ENCODE assay signal across 2 cellular contexts in genomic region chr7:32890010-32890552, GRCh38.
TF ChIP-seq lines count a peak whose summit lies in the region.

No MANE protein-coding gene starts in this region.

TF ChIP-seq in K562, 482 proteins besides CTCF, POLR2A, EP300 and RAD21:
- TF ChIP-seq TBP (optimal IDR thresholded peaks at IDR 0.05; ENCODE audit: low read depth, low read length): peak; percentile 17
- TF ChIP-seq NRF1 (conservative IDR thresholded peaks at IDR 0.05 in 1 of 2, IDR thresholded peaks at IDR 0.05 in 1 of 2): peak; percentile 62 to 71
- TF ChIP-seq BRD9 (IDR thresholded peaks at IDR 0.05; ENCODE audit: low read depth, partially characterized antibody): peak; percentile 1
- TF ChIP-seq, protein P1, sequence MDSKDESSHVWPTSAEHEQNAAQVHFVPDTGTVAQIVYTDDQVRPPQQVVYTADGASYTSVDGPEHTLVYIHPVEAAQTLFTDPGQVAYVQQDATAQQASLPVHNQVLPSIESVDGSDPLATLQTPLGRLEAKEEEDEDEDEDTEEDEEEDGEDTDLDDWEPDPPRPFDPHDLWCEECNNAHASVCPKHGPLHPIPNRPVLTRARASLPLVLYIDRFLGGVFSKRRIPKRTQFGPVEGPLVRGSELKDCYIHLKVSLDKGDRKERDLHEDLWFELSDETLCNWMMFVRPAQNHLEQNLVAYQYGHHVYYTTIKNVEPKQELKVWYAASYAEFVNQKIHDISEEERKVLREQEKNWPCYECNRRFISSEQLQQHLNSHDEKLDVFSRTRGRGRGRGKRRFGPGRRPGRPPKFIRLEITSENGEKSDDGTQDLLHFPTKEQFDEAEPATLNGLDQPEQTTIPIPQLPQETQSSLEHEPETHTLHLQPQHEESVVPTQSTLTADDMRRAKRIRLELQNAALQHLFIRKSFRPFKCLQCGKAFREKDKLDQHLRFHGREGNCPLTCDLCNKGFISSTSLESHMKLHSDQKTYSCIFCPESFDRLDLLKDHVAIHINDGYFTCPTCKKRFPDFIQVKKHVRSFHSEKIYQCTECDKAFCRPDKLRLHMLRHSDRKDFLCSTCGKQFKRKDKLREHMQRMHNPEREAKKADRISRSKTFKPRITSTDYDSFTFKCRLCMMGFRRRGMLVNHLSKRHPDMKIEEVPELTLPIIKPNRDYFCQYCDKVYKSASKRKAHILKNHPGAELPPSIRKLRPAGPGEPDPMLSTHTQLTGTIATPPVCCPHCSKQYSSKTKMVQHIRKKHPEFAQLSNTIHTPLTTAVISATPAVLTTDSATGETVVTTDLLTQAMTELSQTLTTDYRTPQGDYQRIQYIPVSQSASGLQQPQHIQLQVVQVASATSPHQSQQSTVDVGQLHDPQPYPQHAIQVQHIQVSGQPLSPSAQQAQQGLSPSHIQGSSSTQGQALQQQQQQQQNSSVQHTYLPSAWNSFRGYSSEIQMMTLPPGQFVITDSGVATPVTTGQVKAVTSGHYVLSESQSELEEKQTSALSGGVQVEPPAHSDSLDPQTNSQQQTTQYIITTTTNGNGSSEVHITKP (IDR thresholded peaks at IDR 0.05; ENCODE audit: partially characterized antibody): peak; percentile 16
- TF ChIP-seq, protein P2, sequence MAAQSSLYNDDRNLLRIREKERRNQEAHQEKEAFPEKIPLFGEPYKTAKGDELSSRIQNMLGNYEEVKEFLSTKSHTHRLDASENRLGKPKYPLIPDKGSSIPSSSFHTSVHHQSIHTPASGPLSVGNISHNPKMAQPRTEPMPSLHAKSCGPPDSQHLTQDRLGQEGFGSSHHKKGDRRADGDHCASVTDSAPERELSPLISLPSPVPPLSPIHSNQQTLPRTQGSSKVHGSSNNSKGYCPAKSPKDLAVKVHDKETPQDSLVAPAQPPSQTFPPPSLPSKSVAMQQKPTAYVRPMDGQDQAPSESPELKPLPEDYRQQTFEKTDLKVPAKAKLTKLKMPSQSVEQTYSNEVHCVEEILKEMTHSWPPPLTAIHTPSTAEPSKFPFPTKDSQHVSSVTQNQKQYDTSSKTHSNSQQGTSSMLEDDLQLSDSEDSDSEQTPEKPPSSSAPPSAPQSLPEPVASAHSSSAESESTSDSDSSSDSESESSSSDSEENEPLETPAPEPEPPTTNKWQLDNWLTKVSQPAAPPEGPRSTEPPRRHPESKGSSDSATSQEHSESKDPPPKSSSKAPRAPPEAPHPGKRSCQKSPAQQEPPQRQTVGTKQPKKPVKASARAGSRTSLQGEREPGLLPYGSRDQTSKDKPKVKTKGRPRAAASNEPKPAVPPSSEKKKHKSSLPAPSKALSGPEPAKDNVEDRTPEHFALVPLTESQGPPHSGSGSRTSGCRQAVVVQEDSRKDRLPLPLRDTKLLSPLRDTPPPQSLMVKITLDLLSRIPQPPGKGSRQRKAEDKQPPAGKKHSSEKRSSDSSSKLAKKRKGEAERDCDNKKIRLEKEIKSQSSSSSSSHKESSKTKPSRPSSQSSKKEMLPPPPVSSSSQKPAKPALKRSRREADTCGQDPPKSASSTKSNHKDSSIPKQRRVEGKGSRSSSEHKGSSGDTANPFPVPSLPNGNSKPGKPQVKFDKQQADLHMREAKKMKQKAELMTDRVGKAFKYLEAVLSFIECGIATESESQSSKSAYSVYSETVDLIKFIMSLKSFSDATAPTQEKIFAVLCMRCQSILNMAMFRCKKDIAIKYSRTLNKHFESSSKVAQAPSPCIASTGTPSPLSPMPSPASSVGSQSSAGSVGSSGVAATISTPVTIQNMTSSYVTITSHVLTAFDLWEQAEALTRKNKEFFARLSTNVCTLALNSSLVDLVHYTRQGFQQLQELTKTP (IDR thresholded peaks at IDR 0.05; ENCODE audit: low read depth in 1 of 2, partially characterized antibody in 2 of 2): peak in 1 of 2 experiments; percentile 10
- TF ChIP-seq LEF1 (IDR thresholded peaks at IDR 0.05): peak; percentile 43; the same call in 1 of the 2 replicates
- peak; percentile 41; the same call in 1 of the 2 replicates for TF ChIP-seq TEAD4 (IDR thresholded peaks at IDR 0.05; ENCODE audit: low read length)
- TF ChIP-seq TEAD4 (CRISPR knock-in tag; IDR thresholded peaks at IDR 0.05; ENCODE audit: borderline replicate concordance): no peak
- no peak for TF ChIP-seq ZNF707 (CRISPR knock-in tag; conservative IDR thresholded peaks at IDR 0.05)
- no peak for TF ChIP-seq NR4A1 (CRISPR knock-in tag; IDR thresholded peaks at IDR 0.05)
- no peak for TF ChIP-seq NR4A1 (tag; IDR thresholded peaks at IDR 0.05)

TF ChIP-seq in HepG2, 621 proteins besides CTCF, POLR2A, EP300 and RAD21:
- TF ChIP-seq SOX6 (IDR thresholded peaks at IDR 0.05): no peak
- peak; percentile 2; the same call in 1 of the 2 replicates for TF ChIP-seq SOX6 (CRISPR knock-in tag; IDR thresholded peaks at IDR 0.05)
- peak; percentile 9; the same call in 1 of the 2 replicates for TF ChIP-seq TCF7 (IDR thresholded peaks at IDR 0.05; ENCODE audit: low read depth)
- peak; percentile 40; the same call in 1 of the 2 replicates for TF ChIP-seq TARDBP (CRISPR knock-in tag; IDR thresholded peaks at IDR 0.05)
- TF ChIP-seq ZNF430 (CRISPR knock-in tag; IDR thresholded peaks at IDR 0.05): no peak
- 0 out of 2 replicates have a peak, but pooled peaks have one; percentile 14 for TF ChIP-seq KMT2A (CRISPR knock-in tag; IDR thresholded peaks at IDR 0.05)
- peak; percentile 21; the same call in 1 of the 2 replicates for TF ChIP-seq CREM (IDR thresholded peaks at IDR 0.05)
- no peak for TF ChIP-seq CREM (CRISPR knock-in tag; IDR thresholded peaks at IDR 0.05)
- TF ChIP-seq, protein P3, sequence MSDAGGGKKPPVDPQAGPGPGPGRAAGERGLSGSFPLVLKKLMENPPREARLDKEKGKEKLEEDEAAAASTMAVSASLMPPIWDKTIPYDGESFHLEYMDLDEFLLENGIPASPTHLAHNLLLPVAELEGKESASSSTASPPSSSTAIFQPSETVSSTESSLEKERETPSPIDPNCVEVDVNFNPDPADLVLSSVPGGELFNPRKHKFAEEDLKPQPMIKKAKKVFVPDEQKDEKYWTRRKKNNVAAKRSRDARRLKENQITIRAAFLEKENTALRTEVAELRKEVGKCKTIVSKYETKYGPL (CRISPR knock-in tag; IDR thresholded peaks at IDR 0.05): no peak
- TF ChIP-seq ZFY (CRISPR knock-in tag; IDR thresholded peaks at IDR 0.05): peak; percentile 37
- 0 out of 2 replicates have a peak, but pooled peaks have one; percentile 6 for TF ChIP-seq BCL6 (CRISPR knock-in tag; IDR thresholded peaks at IDR 0.05)
- no peak for TF ChIP-seq CREB1 (IDR thresholded peaks at IDR 0.05)
- peak; percentile 16; the same call in 1 of the 2 replicates for TF ChIP-seq CREB1 (CRISPR knock-in tag; IDR thresholded peaks at IDR 0.05)
- peak; percentile 33; the same call in 1 of the 2 replicates for TF ChIP-seq ARID4A (CRISPR knock-in tag; IDR thresholded peaks at IDR 0.05; ENCODE audit: borderline replicate concordance)
- TF ChIP-seq PTBP1 (IDR thresholded peaks at IDR 0.05; ENCODE audit: low read depth, low read length, poor library complexity, severe bottlenecking): no peak
- peak; percentile 18 for TF ChIP-seq TEAD3 (CRISPR knock-in tag; optimal IDR thresholded peaks at IDR 0.05; ENCODE audit: borderline replicate concordance)
